In the genomic region with DNA sequence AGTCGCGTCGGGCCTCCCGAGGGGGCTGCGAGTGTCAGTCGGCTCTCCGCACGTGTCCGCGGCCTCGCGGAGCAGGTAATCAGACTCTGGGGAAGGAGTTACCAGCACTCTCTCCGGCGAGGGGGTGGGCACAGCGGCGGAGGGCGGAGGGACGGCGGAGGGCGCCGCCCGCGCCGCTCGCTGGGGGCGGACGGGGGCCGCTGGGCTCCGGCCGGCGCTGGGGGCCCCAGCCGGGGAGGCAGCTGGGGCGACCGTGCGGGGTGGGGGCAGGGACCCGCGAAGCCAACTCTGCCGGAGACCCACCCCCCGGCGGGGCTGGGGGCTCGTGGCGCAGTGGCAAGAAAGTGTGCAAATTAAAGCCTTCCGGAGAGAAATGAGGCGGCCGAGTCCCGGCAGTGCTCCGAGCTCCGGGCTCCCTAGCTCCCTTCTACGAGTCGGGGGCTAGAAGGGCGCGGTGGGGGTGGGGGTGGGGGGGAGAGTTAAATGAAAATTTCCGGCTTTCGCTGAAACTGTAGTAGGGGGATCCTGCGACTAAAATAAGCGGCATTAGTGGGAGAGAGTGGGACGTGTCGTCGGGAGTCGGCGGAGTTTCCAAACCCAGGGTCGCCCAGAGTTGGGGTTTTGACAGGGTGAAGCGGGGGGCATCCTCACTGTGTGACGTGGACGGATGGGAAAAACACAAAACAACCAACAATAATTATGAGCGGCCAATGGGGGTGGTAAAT, we compare ENCODE assay signal across 8 cellular contexts. TPM values are rescaled to one million over a fixed set of nuclear protein-coding genes. Genes with fewer than 3 reads are reported as not detected.
DNase-seq lines count a peak whose midpoint lies in the region; ATAC-seq and TF ChIP-seq lines count a peak whose summit lies in the region.

A gene (minus strand): TSS at position 85 of the 725 bp plus-strand sequence. CDS start 3,250 bp downstream, outside the sequence.

- intact Hi-C loops in adrenal gland (cut with DNase I): loop anchor here in 1 of 2 donors (10.0 kb wide), 1 partner anchor 212 kb away; no protein-coding TSS in a partner anchor
- intact Hi-C loops in sigmoid colon (cut with DNase I): loop anchor here (5.0 kb wide), 1 partner anchor 221 kb away; no protein-coding TSS in a partner anchor

- H3K4me1 ChIP-seq in adrenal gland (replicated peaks in 1 of 2): peaks cover 10 to 12% of the 10 kb centered on the region in 2 donors
- peaks cover 0 to 13% (median 7%) of the 10 kb centered on the region in 4 donors for H3K4me1 ChIP-seq in sigmoid colon

- no peak for TF ChIP-seq CTCF in BJ (IDR thresholded peaks at IDR 0.05; ENCODE audit: insufficient read depth, low read depth, low read length)
- no peak for TF ChIP-seq CTCF in adrenal gland (IDR thresholded peaks at IDR 0.05)
- TF ChIP-seq CTCF in sigmoid colon (IDR thresholded peaks at IDR 0.05): no peak

- H3K9me3 ChIP-seq in adrenal gland (replicated peaks in 1 of 3) (no peaks in the 10 kb centered on the region), sigmoid colon (no peaks in the 10 kb centered on the region)

- no peaks in the 10 kb centered on the region; the same call in 1 of the 2 replicates for H3K36me3 ChIP-seq in BJ (ENCODE audit: control insufficient read depth, insufficient read depth, low read length)
- H3K36me3 ChIP-seq in adrenal gland (replicated peaks in 1 of 2): no peaks in the 10 kb centered on the region
- no peaks in the 10 kb centered on the region for H3K36me3 ChIP-seq in sigmoid colon

- H3K27me3 ChIP-seq in BJ (ENCODE audit: control insufficient read depth, insufficient read depth, low read length) (no peaks in the 10 kb centered on the region), adrenal gland (no peaks in the 10 kb centered on the region), sigmoid colon (no peaks in the 10 kb centered on the region)

- no peak for TF ChIP-seq EP300 in sigmoid colon (IDR thresholded peaks at IDR 0.05)

- POLR2A ChIA-PET in BJ (lab: Charles Lee): interaction anchor here (0.5 kb wide), 2 partner anchors 131 to 204 kb away, joined by 4 to 6 read pairs; no protein-coding TSS in a partner anchor

- DNase-seq in BJ (ENCODE audit: low read depth) (no peak), HPDE6-E6E7 (ENCODE audit: extremely low spot score) (peak; percentile 72), T-helper 1 cell (peak; percentile 33 to 72 (median 46)), adrenal gland (peak; percentile 55 to 76 (median 65)), hepatic stellate cell (ENCODE audit: low spot score) (peak; percentile 75), sigmoid colon (peak; percentile 78), inferior parietal cortex (ENCODE audit: extremely low spot score) (no peak)

- 0 to 1% (median 0%) methylated on average over 27 to 66 of the region's 66 CpGs for WGBS in adrenal gland, 4 donors
- WGBS in sigmoid colon, 2 donors: 1% methylated on average over 66 of the region's 66 CpGs

- H3K4me3 ChIP-seq in BJ (ENCODE audit: low read depth, low read length) (peak within 1 kb of the TSS; percentile 84), adrenal gland (peak within 1 kb of the TSS; percentile 30 to 90 (median 82)), sigmoid colon (peak within 1 kb of the TSS; percentile 55 to 84 (median 80))

- H3K27ac ChIP-seq in adrenal gland (peak within 1 kb of the TSS in 4 of 5 donors; percentile 57 to 91 (median 90)), sigmoid colon (peak within 1 kb of the TSS; percentile 79 to 97 (median 93))

- CTCF ChIA-PET in BJ (lab: Yijun Ruan, JAX): interaction anchor here (0.9 to 1.6 kb wide), 2 partner anchors 68 to 210 kb away, joined by 3 to 4 read pairs; no protein-coding TSS in a partner anchor

- TF ChIP-seq POLR2A in adrenal gland (IDR thresholded peaks at IDR 0.05): peak; percentile 13 to 53
- no peak for TF ChIP-seq POLR2A in sigmoid colon (IDR thresholded peaks at IDR 0.05)

- peak; percentile 27 for ATAC-seq in GM19351 (IDR thresholded peaks at IDR 0.05; ENCODE audit: unreplicated experiment)

RNA-seq across cellular contexts. Expression of the gene that starts here (rescaled TPM):
- polyA plus RNA-seq in BJ (2011; rRNA removed): 29.2 and 29.8 TPM in 2 replicates
- polyA minus RNA-seq in BJ (2011; rRNA and poly(A)+ RNA removed): 55.3 and 58.4 TPM in 2 replicates
- total RNA-seq in adrenal gland: 10 to 100 TPM; 18.2 to 61.7 (median 41.6) TPM
- 10 to 100 TPM in 1 of 3 donors, 1 to 10 TPM in 2; 2.5 to 12.9 (median 4.3) TPM for polyA plus RNA-seq in adrenal gland
- total RNA-seq in sigmoid colon: 10 to 100 TPM; 13.3 to 25.8 (median 19.9) TPM
- polyA plus RNA-seq in sigmoid colon: 1 to 10 TPM; 2.4 to 7.1 (median 3.2) TPM

Comparison
In these comparisons a context has a peak if more than half of its experiments do, and no peak if none do; other contexts are left out.
1. DNase-seq: peak in HPDE6-E6E7 (single experiment), T-helper 1 cell (5 of 5), adrenal gland (7 of 7), hepatic stellate cell (single experiment) and sigmoid colon (single experiment); none in BJ (single experiment) and inferior parietal cortex (single experiment).
2. POLR2A ChIP-seq: peak in adrenal gland (2 of 2); none in sigmoid colon (0 of 2).
3. Peak in every context shown above with its lines, with median percentiles within 50 percentile points of each other: H3K4me3 ChIP-seq.